Comparison of ENCODE assay signal across 27 cellular contexts in genomic region chr2:54083440-54083839, GRCh38. TPM values are rescaled to one million over a fixed set of nuclear protein-coding genes. Genes with fewer than 3 reads are reported as not detected.
DNase-seq lines count a peak whose midpoint lies in the region; ATAC-seq and TF ChIP-seq lines count a peak whose summit lies in the region.
"Had no signal": no experiment of that assay in that cellular context is flagged by ENCODE, and none has a peak within 500 bp of the region (broad histone marks: within the 10 kb centered on the region; RNA-seq: fewer than 3 reads in every experiment).

No MANE protein-coding gene starts in this region.

- H2AFZ ChIP-seq in GM23338: 0 out of 2 replicates have a peak overlapping the region, but pooled peaks have one; percentile 66

- H3K9me2 ChIP-seq in GM23338 (ENCODE audit: insufficient read depth): peaks cover 3% of the 10 kb centered on the region; the same call in 1 of the 2 replicates

- no peak overlapping the region for H3K4me2 ChIP-seq in GM23338

- TF ChIP-seq CTCF in GM23338 (conservative IDR thresholded peaks at IDR 0.05; ENCODE audit: low read depth in 2 of 2): 0 out of 4 replicates have a peak, but pooled peaks of 1 of the 2 experiments have one; percentile 2
- TF ChIP-seq CTCF in brain (conservative IDR thresholded peaks at IDR 0.05): peak in 1 of 2 experiments; percentile 10

- H3K27me3 ChIP-seq in GM23338 (ENCODE audit: insufficient read depth): no peaks in the 10 kb centered on the region
- H3K27me3 ChIP-seq: adrenal gland, left lung, neutrophil, testis had no signal

- H3K36me3 ChIP-seq in GM23338 (ENCODE audit: insufficient read depth): no peaks in the 10 kb centered on the region
- H3K36me3 ChIP-seq: adrenal gland, left lung, neutrophil had no signal

- no peaks in the 10 kb centered on the region for H4K20me1 ChIP-seq in GM23338 (replicated peaks; ENCODE audit: insufficient read depth)

- ATAC-seq in GM23338 (no peak), GM19452 (IDR thresholded peaks at IDR 0.05; ENCODE audit: unreplicated experiment) (no peak), GM21825 (IDR thresholded peaks at IDR 0.05; ENCODE audit: unreplicated experiment) (no peak), GM18519 (IDR thresholded peaks at IDR 0.05; ENCODE audit: low FRiP score, unreplicated experiment) (no peak)
- ATAC-seq: left lung; mucosa of descending colon; stimulated activated naive B cell treated with anti-CD40 and anti-IgM and Interleukin-4, amounts not matched to agents 10 μg/mL and 1 μg/mL and 100 μg/mL, for 72 hours had no signal

- no peak overlapping the region for H3K27ac Mint-ChIP-seq in GM23338
- H3K27ac Mint-ChIP-seq in brain: peak overlapping the region in 4 of 5 experiments; percentile 16 to 87 (median 66)
- H3K27ac Mint-ChIP-seq: activated CD4-positive, alpha-beta memory T cell treated with anti-CD3 and anti-CD28 coated beads for 36 hours; stimulated activated naive B cell treated with anti-CD40 and anti-IgM and Interleukin-4, amounts not matched to agents 10 μg/mL and 1 μg/mL and 100 μg/mL, for 72 hours; WTC11 had no signal

- H3K79me2 ChIP-seq in GM23338 (replicated peaks; ENCODE audit: insufficient read depth): no peaks in the 10 kb centered on the region

- H3K36me3 Mint-ChIP-seq in GM23338 (ENCODE audit: low read depth): no peaks in the 10 kb centered on the region
- peaks cover 9% of the 10 kb centered on the region for H3K36me3 Mint-ChIP-seq in brain
- H3K36me3 Mint-ChIP-seq: activated CD4-positive, alpha-beta memory T cell treated with anti-CD3 and anti-CD28 coated beads for 36 hours; CD4-positive, alpha-beta memory T cell; immature natural killer cell; WTC11 had no signal

- peak; percentile 39 for DNase-seq in AG20443 (ENCODE audit: low spot score)
- DNase-seq in GM23338 (ENCODE audit: low spot score): no peak
- peak; percentile 53 for DNase-seq in myocyte (ENCODE audit: low read depth)
- DNase-seq in SK-N-DZ (ENCODE audit: low spot score): no peak
- DNase-seq: ACHN; activated CD4-positive, alpha-beta memory T cell treated with anti-CD3 and anti-CD28 coated beads for 36 hours; activated T-cell treated with anti-CD3 and anti-CD28 coated beads for 4 hours; CD4-positive, alpha-beta memory T cell; dermis blood vessel endothelial cell; DMS153; immature natural killer cell; left lung; mucosa of descending colon; MV-4-11; NCI-H187 treated with DMSO at 0.1 percent for 48 hours; NCI-H526 treated with DMSO at 0.1 percent for 48 hours; small intestine; stimulated activated naive B cell treated with anti-CD40 and anti-IgM and Interleukin-4, amounts not matched to agents 10 μg/mL and 1 μg/mL and 100 μg/mL, for 72 hours; T-helper 9 cell; testis had no signal

- no peak overlapping the region for H3K4me3 ChIP-seq in GM23338
- H3K4me3 ChIP-seq: adrenal gland, left lung, mucosa of descending colon, testis had no signal

- H3K4me1 Mint-ChIP-seq in GM23338 (no peaks in the 10 kb centered on the region; the same call in 2 of the 3 replicates), brain (peaks cover 36% of the 10 kb centered on the region)
- H3K4me1 Mint-ChIP-seq: immature natural killer cell, WTC11 had no signal

- H3K9me3 Mint-ChIP-seq in GM23338 (no peaks in the 10 kb centered on the region), brain (no peaks in the 10 kb centered on the region)
- H3K9me3 Mint-ChIP-seq: activated CD4-positive, alpha-beta memory T cell treated with anti-CD3 and anti-CD28 coated beads for 36 hours; CD4-positive, alpha-beta memory T cell; immature natural killer cell; stimulated activated naive B cell treated with anti-CD40 and anti-IgM and Interleukin-4, amounts not matched to agents 10 μg/mL and 1 μg/mL and 100 μg/mL, for 72 hours; WTC11 had no signal

- H3K27ac ChIP-seq in GM23338 (ENCODE audit: low read depth): no peak overlapping the region
- H3K27ac ChIP-seq: adrenal gland, left lung, neutrophil, testis had no signal

- H3K27me3 Mint-ChIP-seq in GM23338 (ENCODE audit: insufficient read depth, low read depth, poor library complexity) (peaks cover 2% of the 10 kb centered on the region), brain (no peaks in the 10 kb centered on the region)
- H3K27me3 Mint-ChIP-seq: activated CD4-positive, alpha-beta memory T cell treated with anti-CD3 and anti-CD28 coated beads for 36 hours; CD4-positive, alpha-beta memory T cell; stimulated activated naive B cell treated with anti-CD40 and anti-IgM and Interleukin-4, amounts not matched to agents 10 μg/mL and 1 μg/mL and 100 μg/mL, for 72 hours had no signal

- H3K4me3 Mint-ChIP-seq in GM23338 (no peak overlapping the region), brain (no peak overlapping the region)
- H3K4me3 Mint-ChIP-seq: activated CD4-positive, alpha-beta memory T cell treated with anti-CD3 and anti-CD28 coated beads for 36 hours; CD4-positive, alpha-beta memory T cell; immature natural killer cell; stimulated activated naive B cell treated with anti-CD40 and anti-IgM and Interleukin-4, amounts not matched to agents 10 μg/mL and 1 μg/mL and 100 μg/mL, for 72 hours; WTC11 had no signal

- no peaks in the 10 kb centered on the region for H3F3A ChIP-seq in GM23338 (replicated peaks; ENCODE audit: low read depth)

- no peaks in the 10 kb centered on the region for H3K4me1 ChIP-seq in GM23338 (ENCODE audit: insufficient read depth)
- H3K4me1 ChIP-seq: left lung, testis had no signal

TF ChIP-seq in GM23338, 12 proteins besides CTCF, POLR2A, EP300 and RAD21 (continues in another document):
- TF ChIP-seq ZNF114 (CRISPR knock-in tag; IDR thresholded peaks at IDR 0.05) (no peak), ZNF331 (CRISPR knock-in tag; IDR thresholded peaks at IDR 0.05; ENCODE audit: low read depth) (no peak), EZH2phosphoT487 (IDR thresholded peaks at IDR 0.05; ENCODE audit: unreplicated experiment) (no peak), ZNF462 (CRISPR knock-in tag; IDR thresholded peaks at IDR 0.05) (no peak)

RNA-seq across cellular contexts. Expression of gene ACYP2, which starts 32.0 kb away (rescaled TPM):
- total RNA-seq in GM23338 (2014; rRNA removed; shearing (Covaris generic)): 1.1 and 2.3 TPM in 2 replicates
- polyA plus RNA-seq in GM23338 (2016; fragmentation: Nextera tagmentation; extraction: Ambion mirVana) (14.2 and 15.5 TPM in 2 replicates), brain (ENCODE audit: insufficient read depth, low read depth, low replicate concordance) (47.8 TPM)
- 46.7 and 58.4 TPM in 2 replicates for total RNA-seq in myocyte
- 42.0 TPM for polyA plus RNA-seq in myocyte (2012)
- 3.0 and 8.0 TPM in 2 replicates for polyA plus RNA-seq in SK-N-DZ (2014; cell fraction: cytosol; rRNA removed)
- 2.6 and 4.3 TPM in 2 replicates for polyA plus RNA-seq in SK-N-DZ (2014; cell fraction: nucleus; rRNA removed)

Comparison
In these comparisons a context has a peak if more than half of its experiments do, and no peak if none do; other contexts are left out.
1. DNase-seq: peak in AG20443 (single experiment) and myocyte (single experiment); none in GM23338 (single experiment) and SK-N-DZ (single experiment).
2. RNA of gene ACYP2, which starts 32.0 kb away (total RNA-seq): 46.7 to 58.4 TPM in myocyte; 1.1 to 2.3 TPM in GM23338; every median in the first group is over 10 times any median in the second.